8 cellular contexts compared by ENCODE assay signal in genomic region chr17:45948881-45949624, GRCh38.
DNase-seq lines count a peak whose midpoint lies in the region; ATAC-seq lines count a peak whose summit lies in the region.

No MANE protein-coding gene starts in this region.

- DNase-seq in NOMO-1 (lab: John Stamatoyannopoulos, UW; ENCODE audit: unreplicated experiment in 2 of 2) (peak; percentile 65 to 73), activated T-cell treated with anti-CD3 and anti-CD28 coated beads for 24 hours (ENCODE audit: low read depth) (peak; percentile 59), epidermal melanocyte (ENCODE audit: insufficient read length, low spot score) (peak; percentile 64), midbrain (lab: John Stamatoyannopoulos, UW) (peak; percentile 84)
- peak; percentile 7 to 15 for DNase-seq in stimulated activated CD8-positive, alpha-beta memory T cell treated with anti-CD3 and anti-CD28 coated beads, Interleukin-4, amount 100 ng/mL, for 1 hour (ENCODE audit: low read depth in 2 of 2, low spot score in 1 of 2)

- peak; percentile 52 for ATAC-seq in GM18909 (IDR thresholded peaks at IDR 0.05; ENCODE audit: poor library complexity, unreplicated experiment)
- no peak for ATAC-seq in HG02588 (IDR thresholded peaks at IDR 0.05; ENCODE audit: unreplicated experiment)
- no peak for ATAC-seq in GM21619 (IDR thresholded peaks at IDR 0.05; ENCODE audit: unreplicated experiment)

Comparison
In these comparisons a context has a peak if more than half of its experiments do, and no peak if none do; other contexts are left out.
1. DNase-seq: peak in every context shown above with its lines; median percentile 84 in midbrain; 69 in NOMO-1; 64 in epidermal melanocyte; 59 in activated T-cell treated with anti-CD3 and anti-CD28 coated beads for 24 hours; 11 in stimulated activated CD8-positive, alpha-beta memory T cell treated with anti-CD3 and anti-CD28 coated beads, Interleukin-4, amount 100 ng/mL, for 1 hour.